22 cellular contexts compared by ENCODE assay signal in the genomic region with DNA sequence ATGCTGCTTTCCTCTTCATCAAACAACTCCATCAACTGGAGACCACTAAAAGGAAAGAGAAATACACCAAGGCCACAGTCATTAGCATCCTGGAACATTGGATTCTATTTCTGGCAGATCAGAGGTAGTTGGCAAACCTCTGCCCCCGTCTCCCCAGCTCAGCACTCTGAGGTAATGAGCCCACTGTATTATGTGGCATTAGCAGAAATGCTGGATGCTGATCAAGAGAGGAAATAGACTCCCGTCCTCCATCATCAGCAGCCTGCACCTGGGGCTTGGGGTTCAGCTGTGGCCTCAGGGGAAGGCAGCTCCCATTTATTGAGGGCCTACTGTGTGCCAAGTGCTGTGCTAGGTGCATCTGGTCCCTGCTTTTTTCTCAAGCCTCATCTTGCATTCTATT. TPM values are rescaled to one million over a fixed set of nuclear protein-coding genes. Genes with fewer than 3 reads are reported as not detected.
"Had no signal": no experiment of that assay in that cellular context is flagged by ENCODE, and none has a peak within 500 bp of the region (broad histone marks: within the 10 kb centered on the region; RNA-seq: fewer than 3 reads in every experiment).

No MANE protein-coding gene starts in this region.

- DNase-seq: Kasumi-1, MV-4-11, NCI-H1048, NCI-H1436, NCI-H187, NCI-H2029, NCI-H2081 treated with DMSO at 0.1 percent for 48 hours, NCI-H2171, NCI-H226, NCI-H446 treated with DMSO at 0.1 percent for 48 hours, NCI-H510A treated with DMSO at 0.1 percent for 48 hours, NCI-H526, NCI-H82, PC-3, SHP77, SK-N-SH, SW 1271, T-helper 1 cell had no signal

- H3K9me3 ChIP-seq: SK-N-SH had no signal

- H3K27ac ChIP-seq: KMS-11, RWPE1 had no signal

- ATAC-seq: Panc1, PC-3 had no signal

- H3K4me2 ChIP-seq: KMS-11, SK-N-SH had no signal

- H3K9ac ChIP-seq: KMS-11, SK-N-SH had no signal

RNA-seq across cellular contexts. Expression of a gene that starts 8.9 kb away (rescaled TPM):
- total RNA-seq: HT-29 had no signal
